1 cellular context compared by ENCODE assay signal in the genomic region with DNA sequence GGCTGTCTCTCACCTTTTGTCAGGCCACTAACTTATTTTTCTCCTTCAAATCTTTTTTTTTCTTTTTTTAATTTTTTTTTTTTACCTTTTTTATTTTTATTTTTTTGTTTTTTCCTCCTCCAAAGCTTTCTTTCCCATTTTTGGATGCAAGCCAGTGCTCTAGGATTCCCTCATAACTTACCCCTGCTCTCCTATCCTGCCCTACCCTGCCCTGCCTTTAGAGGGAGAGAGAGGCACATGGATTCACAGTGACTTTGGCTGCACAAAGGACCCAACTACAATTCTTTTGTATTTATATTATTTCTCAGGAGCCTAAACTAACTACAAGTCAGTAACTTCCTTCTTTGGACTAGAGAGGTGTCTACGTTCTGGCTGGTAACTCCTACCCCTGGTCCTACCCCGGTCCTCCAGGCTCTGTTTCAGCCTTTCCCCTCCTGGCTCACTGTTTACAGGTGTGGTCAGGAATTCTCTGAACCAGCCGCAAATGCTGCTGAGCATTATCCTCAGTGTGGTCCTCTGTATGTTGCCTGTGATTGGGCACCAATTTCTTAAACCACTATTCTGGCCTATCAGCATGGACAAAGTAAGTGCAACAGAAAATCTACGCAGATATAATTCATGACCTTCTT.
TF ChIP-seq lines count a peak whose summit lies in the region.

No MANE protein-coding gene starts in this region.

TF ChIP-seq in H1, 55 proteins besides CTCF, POLR2A, EP300 and RAD21 (continued from another document):
- TF ChIP-seq CHD7 (IDR thresholded peaks at IDR 0.05; ENCODE audit: insufficient replicate concordance, low read length) (no peak), JUND (IDR thresholded peaks at IDR 0.05; ENCODE audit: low read length) (no peak), GTF2F1 (IDR thresholded peaks at IDR 0.05; ENCODE audit: borderline replicate concordance, low read depth, low read length) (no peak), RXRA (IDR thresholded peaks at IDR 0.05; ENCODE audit: insufficient read depth, low read depth, low read length) (no peak), TEAD4 (IDR thresholded peaks at IDR 0.05; ENCODE audit: low read depth, low read length) (no peak), NRF1 (IDR thresholded peaks at IDR 0.05; ENCODE audit: low read depth, low read length) (no peak), SP1 (IDR thresholded peaks at IDR 0.05; ENCODE audit: low read depth, low read length) (no peak), HDAC2 (IDR thresholded peaks at IDR 0.05; ENCODE audit: borderline replicate concordance in 1 of 2, low read depth in 2 of 2, low read length in 2 of 2) (no peak), PHF8 (conservative IDR thresholded peaks at IDR 0.05; ENCODE audit: low read depth, low read length) (no peak), JUN (IDR thresholded peaks at IDR 0.05; ENCODE audit: low read depth, low read length) (no peak)
